Comparison of ENCODE assay signal across 8 cellular contexts in genomic region chr6:109165392-109165964, GRCh38.
DNase-seq lines count a peak whose midpoint lies in the region; ATAC-seq and TF ChIP-seq lines count a peak whose summit lies in the region.

No MANE protein-coding gene starts in this region.

- no peak for TF ChIP-seq CTCF in cardiac fibroblast (IDR thresholded peaks at IDR 0.05; ENCODE audit: low read depth, low read length)

- H3K4me3 ChIP-seq in cardiac fibroblast (replicated peaks in 1 of 2; ENCODE audit: low read depth in 2 of 2, low read length in 2 of 2) = no peak overlapping the region

- no peak for ATAC-seq in GM18498 (IDR thresholded peaks at IDR 0.05; ENCODE audit: unreplicated experiment)

- in situ Hi-C loops in ACHN (cut with HindIII; ENCODE audit: low pct_ligation_motif_present, low pct_unique_long_range_greater_than_20kb, low sequenced_read_pairs) = no loop called here

- DNase-seq in COLO829 (ENCODE audit: low spot score) = peak; percentile 40
- DNase-seq in NCI-H1436 (lab: John Stamatoyannopoulos, UW) = peak; percentile 2
- DNase-seq in cardiac fibroblast (ENCODE audit: low read depth in 2 of 2) = peak; percentile 78 to 89
- peak; percentile 70 for DNase-seq in left kidney (ENCODE audit: low read depth, low spot score)
- no peak for DNase-seq in activated gamma-delta T cell treated with Interleukin-2 at 50 U/mL for 16 hours
- no peak for DNase-seq in stimulated activated CD4-positive, alpha-beta T cell treated with anti-CD3 and anti-CD28 coated beads, Interleukin-1b, Interleukin-23, amount 100 ng/mL, for 48 hours
- DNase-seq in ACHN = no peak

Comparison
In these comparisons a context has a peak if more than half of its experiments do, and no peak if none do; other contexts are left out.
1. DNase-seq: peak in COLO829 (single experiment), NCI-H1436 (single experiment), cardiac fibroblast (2 of 2) and left kidney (single experiment); none in activated gamma-delta T cell treated with Interleukin-2 at 50 U/mL for 16 hours (single experiment), stimulated activated CD4-positive, alpha-beta T cell treated with anti-CD3 and anti-CD28 coated beads, Interleukin-1b, Interleukin-23, amount 100 ng/mL, for 48 hours (single experiment) and ACHN (single experiment).